14 cellular contexts compared by ENCODE assay signal in genomic region chr15:66014022-66014421, GRCh38.
DNase-seq lines count a peak whose midpoint lies in the region; ATAC-seq and TF ChIP-seq lines count a peak whose summit lies in the region.
"Had no signal": no experiment of that assay in that cellular context is flagged by ENCODE, and none has a peak within 500 bp of the region (broad histone marks: within the 10 kb centered on the region; RNA-seq: fewer than 3 reads in every experiment).

No MANE protein-coding gene starts in this region.

- no peak overlapping the region for H3K27ac ChIP-seq in endodermal cell (ENCODE audit: low read depth, low read length)

- H3K4me1 ChIP-seq in endodermal cell (ENCODE audit: control insufficient read depth, insufficient read depth, low read length): peaks cover 5% of the 10 kb centered on the region
- H3K4me1 ChIP-seq: HAP-1 had no signal

- no peak overlapping the region for H3K4me3 ChIP-seq in endodermal cell (ENCODE audit: low read length)
- H3K4me3 ChIP-seq: HAP-1 had no signal

- peak; percentile 58 for DNase-seq in D341Med (ENCODE audit: low spot score)
- DNase-seq in NCI-H82 (lab: John Stamatoyannopoulos, UW): peak; percentile 92
- no peak for DNase-seq in neural crest cell (ENCODE audit: low read depth, low spot score)
- DNase-seq in SW480 (ENCODE audit: low spot score): no peak
- DNase-seq in endodermal cell: no peak
- DNase-seq: CD4-positive, alpha-beta T cell; CD8-positive, alpha-beta memory T cell; DMS153; DND-41; GOT3; HFFc6 had no signal

- TF ChIP-seq CTCF in neural crest cell (conservative IDR thresholded peaks at IDR 0.05) (no peak), endodermal cell (conservative IDR thresholded peaks at IDR 0.05) (no peak)

- H3K4me1 Mint-ChIP-seq in neural crest cell (no peaks in the 10 kb centered on the region), endodermal cell (peaks cover 4% of the 10 kb centered on the region)
- H3K4me1 Mint-ChIP-seq: CD14-positive monocyte; CD8-positive, alpha-beta memory T cell had no signal

- H3K27me3 ChIP-seq in endodermal cell (ENCODE audit: control insufficient read depth, insufficient read depth, low read length, poor library complexity, severe bottlenecking): no peaks in the 10 kb centered on the region

- H3K4me3 Mint-ChIP-seq in neural crest cell: no peak overlapping the region
- no peak overlapping the region for H3K4me3 Mint-ChIP-seq in endodermal cell
- H3K4me3 Mint-ChIP-seq: CD14-positive monocyte; CD4-positive, alpha-beta T cell; CD8-positive, alpha-beta memory T cell; HFFc6 had no signal

- no peaks in the 10 kb centered on the region for H3K9me3 Mint-ChIP-seq in neural crest cell
- H3K9me3 Mint-ChIP-seq in endodermal cell: no peaks in the 10 kb centered on the region
- H3K9me3 Mint-ChIP-seq: HFFc6 had no signal

- H3K27ac Mint-ChIP-seq in neural crest cell (ENCODE audit: unreplicated experiment): peak overlapping the region; percentile 39
- H3K27ac Mint-ChIP-seq in endodermal cell: no peak overlapping the region
- H3K27ac Mint-ChIP-seq: CD14-positive monocyte; CD4-positive, alpha-beta T cell; CD8-positive, alpha-beta memory T cell; HFFc6 had no signal

- H3K9me3 ChIP-seq in endodermal cell (ENCODE audit: control insufficient read depth, low read length): no peaks in the 10 kb centered on the region

- H3K36me3 Mint-ChIP-seq in neural crest cell (ENCODE audit: low read depth) (no peaks in the 10 kb centered on the region), endodermal cell (ENCODE audit: low read depth) (no peaks in the 10 kb centered on the region)
- H3K36me3 Mint-ChIP-seq: CD14-positive monocyte had no signal

- no peaks in the 10 kb centered on the region for H3K36me3 ChIP-seq in endodermal cell (ENCODE audit: control insufficient read depth, insufficient read depth, low read length)
- H3K36me3 ChIP-seq: HAP-1 had no signal

- H3K27me3 Mint-ChIP-seq in neural crest cell (ENCODE audit: low read depth): peaks cover 6% of the 10 kb centered on the region
- no peaks in the 10 kb centered on the region for H3K27me3 Mint-ChIP-seq in endodermal cell (ENCODE audit: insufficient read depth)

- 87 to 95% methylated on average over 5 of the region's 5 CpGs for WGBS in endodermal cell (ENCODE audit: insufficient coverage in 1 of 2, insufficient read length in 1 of 2), 2 experiments

- no peak overlapping the region for H3K9ac ChIP-seq in endodermal cell (ENCODE audit: extremely low read depth, low read length, poor library complexity, severe bottlenecking)

- no peak for ATAC-seq in HG03432 (IDR thresholded peaks at IDR 0.05; ENCODE audit: unreplicated experiment)

Comparison
In these comparisons a context has a peak if more than half of its experiments do, and no peak if none do; other contexts are left out.
1. DNase-seq: peak in D341Med (single experiment) and NCI-H82 (single experiment); none in neural crest cell (single experiment), SW480 (single experiment) and endodermal cell (single experiment).